14 cellular contexts compared by ENCODE assay signal in genomic region chr14:82075566-82075965, GRCh38.
DNase-seq lines count a peak whose midpoint lies in the region; ATAC-seq and TF ChIP-seq lines count a peak whose summit lies in the region.
"Had no signal": no experiment of that assay in that cellular context is flagged by ENCODE, and none has a peak within 500 bp of the region (broad histone marks: within the 10 kb centered on the region; RNA-seq: fewer than 3 reads in every experiment).

No MANE protein-coding gene starts in this region.

- TF ChIP-seq POLR2A in heart left ventricle (IDR thresholded peaks at IDR 0.05), result no peak
- TF ChIP-seq POLR2A in testis (IDR thresholded peaks at IDR 0.05), result no peak

- H3K4me1 ChIP-seq in heart left ventricle (no peaks in the 10 kb centered on the region), testis (no peaks in the 10 kb centered on the region), lower lobe of right lung (no peaks in the 10 kb centered on the region)
- no peaks in the 10 kb centered on the region for H3K4me1 ChIP-seq in CD8-positive, alpha-beta T cell (ENCODE audit: insufficient read depth, low read length)
- H3K4me1 ChIP-seq: sigmoid colon, suprapubic skin had no signal

- intact Hi-C loops in activated naive CD4-positive, alpha-beta T cell treated with anti-CD3 and anti-CD28 coated beads for 36 hours (cut with micrococcal nuclease), result no loop called here
- intact Hi-C loops in heart left ventricle (cut with DNase I), result no loop called here
- intact Hi-C loops in testis (cut with DNase I; ENCODE audit: low total_unique reads), result no loop called here
- intact Hi-C loops in lower lobe of right lung (cut with DNase I), result no loop called here
- intact Hi-C loops in CD8-positive, alpha-beta T cell (cut with DNase I, micrococcal nuclease), result no loop called here

- H3K9me3 ChIP-seq in heart left ventricle (peaks cover 0 to 7% (median 0%) of the 10 kb centered on the region in 12 donors), testis (no peaks in the 10 kb centered on the region), lower lobe of right lung (no peaks in the 10 kb centered on the region)
- H3K9me3 ChIP-seq in CD8-positive, alpha-beta T cell (ENCODE audit: low read length), result no peaks in the 10 kb centered on the region
- H3K9me3 ChIP-seq: sigmoid colon had no signal

- POLR2A ChIA-PET in CD8-positive, alpha-beta T cell (lab: Charles Lee), result no interaction called here

- peaks cover 5% of the 10 kb centered on the region for H3K9me3 Mint-ChIP-seq in activated naive CD4-positive, alpha-beta T cell treated with anti-CD3 and anti-CD28 coated beads for 36 hours
- H3K9me3 Mint-ChIP-seq in CD8-positive, alpha-beta T cell, result no peaks in the 10 kb centered on the region

- peak; percentile 41 for DNase-seq in activated naive CD4-positive, alpha-beta T cell treated with anti-CD3 and anti-CD28 coated beads for 36 hours
- DNase-seq in activated naive CD4-positive, alpha-beta T cell (lab: John Stamatoyannopoulos, UW), result no peak
- DNase-seq in RKO (ENCODE audit: low spot score), result peak; percentile 34
- DNase-seq in heart left ventricle, result peak in 3 of 5 donors; percentile 20 to 24 (median 23)
- DNase-seq in testis, result peak; percentile 64
- no peak for DNase-seq in lower lobe of right lung
- no peak for DNase-seq in CD8-positive, alpha-beta T cell
- DNase-seq: activated effector memory CD4-positive, alpha-beta T cell treated with Interleukin-2 at 50 U/mL for 16 hours; foreskin melanocyte; sigmoid colon had no signal

- no peak overlapping the region for H3K4me3 Mint-ChIP-seq in activated naive CD4-positive, alpha-beta T cell treated with anti-CD3 and anti-CD28 coated beads for 36 hours
- H3K4me3 Mint-ChIP-seq in CD8-positive, alpha-beta T cell, result no peak overlapping the region

- H3K36me3 Mint-ChIP-seq in activated naive CD4-positive, alpha-beta T cell treated with anti-CD3 and anti-CD28 coated beads for 36 hours (ENCODE audit: low read depth), result no peaks in the 10 kb centered on the region
- no peaks in the 10 kb centered on the region for H3K36me3 Mint-ChIP-seq in CD8-positive, alpha-beta T cell

- no peak for TF ChIP-seq CTCF in heart left ventricle (IDR thresholded peaks at IDR 0.05)
- no peak for TF ChIP-seq CTCF in testis (IDR thresholded peaks at IDR 0.05)
- no peak for TF ChIP-seq CTCF in lower lobe of right lung (IDR thresholded peaks at IDR 0.05)
- no peak for TF ChIP-seq CTCF in CD8-positive, alpha-beta T cell (IDR thresholded peaks at IDR 0.05)

- H3K4me3 ChIP-seq in heart left ventricle, result no peak overlapping the region
- no peak overlapping the region for H3K4me3 ChIP-seq in testis
- H3K4me3 ChIP-seq in lower lobe of right lung, result no peak overlapping the region
- no peak overlapping the region for H3K4me3 ChIP-seq in CD8-positive, alpha-beta T cell (ENCODE audit: low read depth, low read length)
- H3K4me3 ChIP-seq: sigmoid colon, suprapubic skin had no signal

- ATAC-seq in heart left ventricle (no peak), lower lobe of right lung (no peak), GM21737 (IDR thresholded peaks at IDR 0.05; ENCODE audit: unreplicated experiment) (no peak)
- no peak for ATAC-seq in CD8-positive, alpha-beta T cell
- ATAC-seq: Panc1 had no signal

- no peak overlapping the region for H3K27ac Mint-ChIP-seq in activated naive CD4-positive, alpha-beta T cell treated with anti-CD3 and anti-CD28 coated beads for 36 hours
- no peak overlapping the region for H3K27ac Mint-ChIP-seq in CD8-positive, alpha-beta T cell

- no peak overlapping the region for H3K27ac ChIP-seq in heart left ventricle
- H3K27ac ChIP-seq in testis, result no peak overlapping the region
- no peak overlapping the region for H3K27ac ChIP-seq in lower lobe of right lung
- no peak overlapping the region for H3K27ac ChIP-seq in CD8-positive, alpha-beta T cell (ENCODE audit: low read depth, low read length)
- H3K27ac ChIP-seq: C4-2B, sigmoid colon, suprapubic skin had no signal

- no peaks in the 10 kb centered on the region for H3K4me1 Mint-ChIP-seq in activated naive CD4-positive, alpha-beta T cell treated with anti-CD3 and anti-CD28 coated beads for 36 hours (ENCODE audit: low read depth)
- H3K4me1 Mint-ChIP-seq in CD8-positive, alpha-beta T cell (ENCODE audit: low read depth), result no peaks in the 10 kb centered on the region

- H3K27me3 Mint-ChIP-seq in activated naive CD4-positive, alpha-beta T cell treated with anti-CD3 and anti-CD28 coated beads for 36 hours (ENCODE audit: low read depth), result no peaks in the 10 kb centered on the region
- H3K27me3 Mint-ChIP-seq in CD8-positive, alpha-beta T cell (ENCODE audit: low read depth), result no peaks in the 10 kb centered on the region

- 4 to 12% (median 11%) methylated on average over 3 of the region's 3 CpGs for WGBS in heart left ventricle, 4 donors
- 21 to 29% methylated on average over 3 of the region's 3 CpGs for WGBS in testis, 2 donors

- H3K36me3 ChIP-seq in heart left ventricle (no peaks in the 10 kb centered on the region), testis (ENCODE audit: low read depth, missing control alignments) (no peaks in the 10 kb centered on the region), lower lobe of right lung (no peaks in the 10 kb centered on the region)
- H3K36me3 ChIP-seq in CD8-positive, alpha-beta T cell (ENCODE audit: insufficient read depth, low read length), result no peaks in the 10 kb centered on the region
- H3K36me3 ChIP-seq: sigmoid colon, suprapubic skin had no signal

- H3K27me3 ChIP-seq in heart left ventricle, result no peaks in the 10 kb centered on the region
- H3K27me3 ChIP-seq in testis, result no peaks in the 10 kb centered on the region
- no peaks in the 10 kb centered on the region for H3K27me3 ChIP-seq in lower lobe of right lung (ENCODE audit: low read depth)
- H3K27me3 ChIP-seq in CD8-positive, alpha-beta T cell (ENCODE audit: insufficient read depth, low read length), result no peaks in the 10 kb centered on the region
- H3K27me3 ChIP-seq: sigmoid colon, suprapubic skin had no signal

- CTCF ChIA-PET in activated naive CD4-positive, alpha-beta T cell treated with anti-CD3 and anti-CD28 coated beads for 36 hours (lab: Charles Lee), result no interaction called here
- CTCF ChIA-PET in CD8-positive, alpha-beta T cell (lab: Charles Lee), result no interaction called here

Comparison
In these comparisons a context has a peak if more than half of its experiments do, and no peak if none do; other contexts are left out.
1. DNase-seq: peak in activated naive CD4-positive, alpha-beta T cell treated with anti-CD3 and anti-CD28 coated beads for 36 hours (single experiment), RKO (single experiment), heart left ventricle (3 of 5) and testis (single experiment); none in activated naive CD4-positive, alpha-beta T cell (0 of 4), lower lobe of right lung (single experiment) and CD8-positive, alpha-beta T cell (0 of 7).